18 cellular contexts compared by ENCODE assay signal in genomic region chrY:18993480-18993879, GRCh38.
A peak's percentile ranks its signal among the peaks of the same experiment; 100 is the strongest.
DNase-seq lines count a peak whose midpoint lies in the region; ATAC-seq and TF ChIP-seq lines count a peak whose summit lies in the region.
"Had no signal": no experiment of that assay in that cellular context is flagged by ENCODE, and none has a peak within 500 bp of the region (broad histone marks: within the 10 kb centered on the region; RNA-seq: fewer than 3 reads in every experiment).

No MANE protein-coding gene starts in this region.

- peaks cover 4% of the 10 kb centered on the region; the same call in 2 of the 3 replicates for H3K4me1 Mint-ChIP-seq in GM23338
- peaks cover 2% of the 10 kb centered on the region for H3K4me1 Mint-ChIP-seq in glutamatergic neuron (ENCODE audit: low read depth, unreplicated experiment)
- H3K4me1 Mint-ChIP-seq: B cell had no signal

- no peak overlapping the region for H3K4me3 ChIP-seq in GM23338
- H3K4me3 ChIP-seq in epithelial cell of esophagus (ENCODE audit: low read length): no peak overlapping the region
- H3K4me3 ChIP-seq: A549; BLaER1 treated with 17β-estradiol and CSF1 and Interleukin-3, amounts not matched to agents 10 nM and 100 nM; GM12878 had no signal

- H4K20me1 ChIP-seq in GM23338 (replicated peaks; ENCODE audit: insufficient read depth): no peaks in the 10 kb centered on the region
- H4K20me1 ChIP-seq: BLaER1 treated with 17β-estradiol and CSF1 and Interleukin-3, amounts not matched to agents 10 nM and 100 nM had no signal

- H3K4me2 ChIP-seq in GM23338: peak overlapping the region; percentile 67; the same call in 1 of the 2 replicates
- H3K4me2 ChIP-seq: A549; BLaER1 treated with 17β-estradiol and CSF1 and Interleukin-3, amounts not matched to agents 10 nM and 100 nM had no signal

- peaks cover 5% of the 10 kb centered on the region; the same call in 2 of the 3 replicates for H3K36me3 Mint-ChIP-seq in GM23338 (ENCODE audit: low read depth)
- no peaks in the 10 kb centered on the region for H3K36me3 Mint-ChIP-seq in glutamatergic neuron (ENCODE audit: unreplicated experiment)
- H3K36me3 Mint-ChIP-seq: CD8-positive, alpha-beta T cell had no signal

- H2AFZ ChIP-seq in GM23338: no peak overlapping the region

- H3K27ac ChIP-seq in GM23338 (ENCODE audit: low read depth): no peak overlapping the region
- H3K27ac ChIP-seq: 22Rv1; A549; BLaER1 treated with 17β-estradiol and CSF1 and Interleukin-3, amounts not matched to agents 10 nM and 100 nM; C4-2B had no signal

- H3K36me3 ChIP-seq in GM23338 (ENCODE audit: insufficient read depth): no peaks in the 10 kb centered on the region
- H3K36me3 ChIP-seq: BLaER1 treated with 17β-estradiol and CSF1 and Interleukin-3, amounts not matched to agents 10 nM and 100 nM had no signal

- H3K9me3 Mint-ChIP-seq in GM23338: no peaks in the 10 kb centered on the region
- H3K9me3 Mint-ChIP-seq in glutamatergic neuron (ENCODE audit: unreplicated experiment): no peaks in the 10 kb centered on the region
- H3K9me3 Mint-ChIP-seq: CD4-positive, alpha-beta T cell; CD8-positive, alpha-beta T cell had no signal

- H3K9me2 ChIP-seq in GM23338 (ENCODE audit: insufficient read depth): no peaks in the 10 kb centered on the region

- H3K27me3 Mint-ChIP-seq in GM23338 (ENCODE audit: insufficient read depth, low read depth, poor library complexity) (peaks cover 2% of the 10 kb centered on the region), glutamatergic neuron (ENCODE audit: unreplicated experiment) (peaks cover 2% of the 10 kb centered on the region)
- H3K27me3 Mint-ChIP-seq: B cell; CD4-positive, alpha-beta T cell had no signal

- H3K27ac Mint-ChIP-seq in GM23338 (no peak overlapping the region), glutamatergic neuron (ENCODE audit: unreplicated experiment) (no peak overlapping the region)
- H3K27ac Mint-ChIP-seq: B cell; CD4-positive, alpha-beta T cell had no signal

- DNase-seq in GM23338 (ENCODE audit: low spot score) (no peak), epithelial cell of esophagus (ENCODE audit: low read depth) (peak; percentile 47), glutamatergic neuron (no peak), mesenteric fat pad (ENCODE audit: low spot score) (no peak), NCI-H2081 treated with DMSO at 0.1 percent for 48 hours (lab: John Stamatoyannopoulos, UW) (no peak)
- DNase-seq: AML-193; Caco-2; Calu3; CD4-positive, alpha-beta T cell; CD8-positive, alpha-beta T cell; DMS79 treated with DMSO at 0.1 percent for 48 hours; GF-D8 had no signal

- peaks cover 4% of the 10 kb centered on the region; the same call in 1 of the 2 replicates for H3K4me1 ChIP-seq in GM23338 (ENCODE audit: insufficient read depth)
- H3K4me1 ChIP-seq: A549; BLaER1 treated with 17β-estradiol and CSF1 and Interleukin-3, amounts not matched to agents 10 nM and 100 nM; Caco-2 had no signal

- H3F3A ChIP-seq in GM23338 (replicated peaks; ENCODE audit: low read depth): no peaks in the 10 kb centered on the region

- no peaks in the 10 kb centered on the region for H3K27me3 ChIP-seq in GM23338 (ENCODE audit: insufficient read depth)
- H3K27me3 ChIP-seq: BLaER1 treated with 17β-estradiol and CSF1 and Interleukin-3, amounts not matched to agents 10 nM and 100 nM had no signal

- ATAC-seq in GM23338: no peak
- ATAC-seq: CD8-positive, alpha-beta T cell; GM12878 had no signal

- no peaks in the 10 kb centered on the region for H3K79me2 ChIP-seq in GM23338 (replicated peaks; ENCODE audit: insufficient read depth)

- TF ChIP-seq CTCF in GM23338 (conservative IDR thresholded peaks at IDR 0.05; ENCODE audit: low read depth in 2 of 2) (no peak), epithelial cell of esophagus (IDR thresholded peaks at IDR 0.05; ENCODE audit: insufficient read depth, low read depth, low read length, missing control alignments) (no peak), glutamatergic neuron (IDR thresholded peaks at IDR 0.05; ENCODE audit: partially characterized antibody, unreplicated experiment) (no peak)

- no peak overlapping the region for H3K4me3 Mint-ChIP-seq in GM23338
- H3K4me3 Mint-ChIP-seq in glutamatergic neuron (ENCODE audit: unreplicated experiment): peak overlapping the region; percentile 72
- H3K4me3 Mint-ChIP-seq: B cell; CD4-positive, alpha-beta T cell; CD8-positive, alpha-beta T cell had no signal

TF ChIP-seq in GM23338, 12 proteins besides CTCF, POLR2A, EP300 and RAD21 (continues in another document):
- TF ChIP-seq ZNF331 (CRISPR knock-in tag; IDR thresholded peaks at IDR 0.05; ENCODE audit: low read depth): no peak
- TF ChIP-seq, protein P1, sequence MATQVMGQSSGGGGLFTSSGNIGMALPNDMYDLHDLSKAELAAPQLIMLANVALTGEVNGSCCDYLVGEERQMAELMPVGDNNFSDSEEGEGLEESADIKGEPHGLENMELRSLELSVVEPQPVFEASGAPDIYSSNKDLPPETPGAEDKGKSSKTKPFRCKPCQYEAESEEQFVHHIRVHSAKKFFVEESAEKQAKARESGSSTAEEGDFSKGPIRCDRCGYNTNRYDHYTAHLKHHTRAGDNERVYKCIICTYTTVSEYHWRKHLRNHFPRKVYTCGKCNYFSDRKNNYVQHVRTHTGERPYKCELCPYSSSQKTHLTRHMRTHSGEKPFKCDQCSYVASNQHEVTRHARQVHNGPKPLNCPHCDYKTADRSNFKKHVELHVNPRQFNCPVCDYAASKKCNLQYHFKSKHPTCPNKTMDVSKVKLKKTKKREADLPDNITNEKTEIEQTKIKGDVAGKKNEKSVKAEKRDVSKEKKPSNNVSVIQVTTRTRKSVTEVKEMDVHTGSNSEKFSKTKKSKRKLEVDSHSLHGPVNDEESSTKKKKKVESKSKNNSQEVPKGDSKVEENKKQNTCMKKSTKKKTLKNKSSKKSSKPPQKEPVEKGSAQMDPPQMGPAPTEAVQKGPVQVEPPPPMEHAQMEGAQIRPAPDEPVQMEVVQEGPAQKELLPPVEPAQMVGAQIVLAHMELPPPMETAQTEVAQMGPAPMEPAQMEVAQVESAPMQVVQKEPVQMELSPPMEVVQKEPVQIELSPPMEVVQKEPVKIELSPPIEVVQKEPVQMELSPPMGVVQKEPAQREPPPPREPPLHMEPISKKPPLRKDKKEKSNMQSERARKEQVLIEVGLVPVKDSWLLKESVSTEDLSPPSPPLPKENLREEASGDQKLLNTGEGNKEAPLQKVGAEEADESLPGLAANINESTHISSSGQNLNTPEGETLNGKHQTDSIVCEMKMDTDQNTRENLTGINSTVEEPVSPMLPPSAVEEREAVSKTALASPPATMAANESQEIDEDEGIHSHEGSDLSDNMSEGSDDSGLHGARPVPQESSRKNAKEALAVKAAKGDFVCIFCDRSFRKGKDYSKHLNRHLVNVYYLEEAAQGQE (IDR thresholded peaks at IDR 0.05; ENCODE audit: unreplicated experiment): no peak
- TF ChIP-seq NANOG (IDR thresholded peaks at IDR 0.05; ENCODE audit: borderline replicate concordance): no peak
